In the genomic region with DNA sequence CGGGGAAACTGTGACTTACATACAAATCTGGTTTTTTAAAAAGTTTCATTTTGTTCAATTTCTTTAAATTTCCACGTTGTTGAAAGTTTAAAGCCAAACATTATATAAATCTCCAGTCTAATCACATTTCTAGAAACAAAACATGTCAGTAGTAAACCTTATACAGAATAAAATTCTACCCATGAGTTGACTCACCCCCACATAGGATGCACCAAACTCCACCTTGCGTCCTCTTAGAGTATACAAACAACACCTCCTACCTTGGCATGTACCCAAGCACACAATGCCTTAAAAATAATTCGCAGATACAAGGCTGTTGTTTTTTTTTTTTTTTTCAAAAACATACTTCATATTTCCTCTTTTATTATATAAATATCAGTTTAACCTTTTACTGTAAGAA, we compare ENCODE assay signal across 8 cellular contexts. TPM values are rescaled to one million over a fixed set of nuclear protein-coding genes. Genes with fewer than 3 reads are reported as not detected.
DNase-seq lines count a peak whose midpoint lies in the region; ATAC-seq, FAIRE-seq and TF ChIP-seq lines count a peak whose summit lies in the region.

No MANE protein-coding gene starts in this region.

- TF ChIP-seq CTCF in fibroblast of mammary gland (conservative IDR thresholded peaks at IDR 0.05; ENCODE audit: control insufficient read depth, insufficient read depth, low read depth, low read length) = peak; percentile 35

- ATAC-seq in HG03520 (IDR thresholded peaks at IDR 0.05; ENCODE audit: unreplicated experiment) = no peak

- H3K36me3 ChIP-seq in small intestine (ENCODE audit: control insufficient read depth in 2 of 2, insufficient read depth in 2 of 2, low read length in 2 of 2) = no peaks in the 10 kb centered on the region

- peak overlapping the region in 1 of 2 donors; percentile 27 for H3K27ac ChIP-seq in small intestine (ENCODE audit: low read depth in 1 of 2, low read length in 1 of 2)

- DNase-seq in activated effector memory CD4-positive, alpha-beta T cell treated with anti-CD3 and anti-CD28 coated beads, Interleukin-2, amount 50 U/mL, for 16 hours = peak; percentile 70
- no peak for DNase-seq in activated effector memory CD4-positive, alpha-beta T cell treated with Interleukin-2 at 50 U/mL for 16 hours
- DNase-seq in activated CD4-positive, alpha-beta T cell treated with anti-CD3 and anti-CD28 coated beads for 48 hours = peak; percentile 41
- DNase-seq in fibroblast of mammary gland (ENCODE audit: low read depth) = peak; percentile 73
- peak; percentile 49 for DNase-seq in small intestine
- no peak for DNase-seq in cerebellar nuclear complex (lab: John Stamatoyannopoulos, UW)
- DNase-seq in NCI-H2196 treated with DMSO at 0.1 percent for 48 hours (lab: John Stamatoyannopoulos, UW; ENCODE audit: unreplicated experiment) = no peak

- H3K4me1 ChIP-seq in small intestine (ENCODE audit: control insufficient read depth in 2 of 2, insufficient read depth in 1 of 2, low read depth in 1 of 2, low read length in 1 of 2) = peaks cover 4 to 10% of the 10 kb centered on the region in 2 donors

- FAIRE-seq in small intestine (lab: Jason Lieb, UNC) = no peak

- H3K4me3 ChIP-seq in fibroblast of mammary gland (ENCODE audit: control insufficient read depth, low read depth, low read length) (peak overlapping the region; percentile 64), small intestine (ENCODE audit: low read depth in 1 of 2, low read length in 2 of 2) (no peak overlapping the region)

- 9 to 22% (median 11%) methylated on average over 4 of the region's 4 CpGs for WGBS in small intestine, 3 donors

- no peaks in the 10 kb centered on the region for H3K27me3 ChIP-seq in small intestine (ENCODE audit: control insufficient read depth in 2 of 2, insufficient read depth in 2 of 2, low read length in 2 of 2)

- H3K9me3 ChIP-seq in small intestine (ENCODE audit: control insufficient read depth, low read depth) = no peaks in the 10 kb centered on the region

RNA-seq across cellular contexts. Expression of a gene that starts 3.4 kb away (rescaled TPM):
- 10 to 100 TPM in 1 of 3 donors, 1 to 10 TPM in 2; 3.5 to 15.7 (median 4.2) TPM for polyA plus RNA-seq in small intestine

RNA-seq across cellular contexts. Expression of a gene that starts 38.0 kb away (rescaled TPM):
- 1 to 10 TPM in 2 of 3 donors, under 1 TPM in 1; 0.67 to 3.6 (median 1.1) TPM for polyA plus RNA-seq in small intestine

Comparison
In these comparisons a context has a peak if more than half of its experiments do, and no peak if none do; other contexts are left out.
1. DNase-seq: peak in activated effector memory CD4-positive, alpha-beta T cell treated with anti-CD3 and anti-CD28 coated beads, Interleukin-2, amount 50 U/mL, for 16 hours (single experiment), activated CD4-positive, alpha-beta T cell treated with anti-CD3 and anti-CD28 coated beads for 48 hours (single experiment), fibroblast of mammary gland (single experiment) and small intestine (single experiment); none in activated effector memory CD4-positive, alpha-beta T cell treated with Interleukin-2 at 50 U/mL for 16 hours (single experiment), cerebellar nuclear complex (0 of 2) and NCI-H2196 treated with DMSO at 0.1 percent for 48 hours (single experiment).